8 cellular contexts compared by ENCODE assay signal in the genomic region with DNA sequence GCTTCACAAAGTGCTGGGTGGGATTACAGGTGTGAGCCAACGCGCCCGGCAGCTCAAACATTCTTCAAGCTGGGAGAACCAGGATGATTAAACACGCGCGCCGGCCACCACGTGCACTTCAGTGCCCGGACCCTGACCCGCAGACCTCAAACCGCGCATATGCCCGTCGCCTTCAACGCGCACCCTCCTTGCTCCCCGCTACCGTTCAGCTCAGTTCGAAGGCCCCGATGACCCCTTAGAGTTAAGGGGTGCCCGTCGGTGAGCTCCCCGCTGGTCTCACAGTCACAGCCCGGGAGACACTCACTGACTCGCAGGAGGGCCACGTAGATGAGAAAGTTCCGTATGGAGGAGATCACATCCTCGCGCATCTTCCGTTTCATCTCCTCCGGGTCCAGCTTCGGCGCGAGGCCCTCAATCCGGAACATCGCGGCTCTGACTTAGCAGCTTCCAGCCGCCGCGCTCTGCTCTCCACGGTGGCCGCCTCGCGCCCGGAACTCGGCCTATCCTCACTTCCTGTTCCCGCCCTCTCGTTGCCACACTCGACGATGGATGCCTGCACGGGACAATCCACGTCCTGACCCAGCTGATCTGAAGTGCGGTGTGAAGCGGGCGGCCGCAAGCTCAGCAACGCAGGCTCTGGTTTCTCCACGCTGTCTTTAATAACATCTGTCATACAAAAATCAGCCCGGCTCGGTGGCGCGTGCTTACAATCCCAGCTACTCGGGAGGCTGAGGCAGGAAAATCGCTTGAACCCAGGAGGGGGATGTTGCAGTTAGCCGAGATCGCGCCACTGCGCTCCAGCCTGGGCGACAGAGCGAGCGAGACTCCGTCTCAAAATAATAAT. TPM values are rescaled to one million over a fixed set of nuclear protein-coding genes. Genes with fewer than 3 reads are reported as not detected.
DNase-seq lines count a peak whose midpoint lies in the region; ATAC-seq and TF ChIP-seq lines count a peak whose summit lies in the region.

A gene (minus strand): TSS at position 490 of the 844 bp plus-strand sequence. CDS start 65 bp downstream, at position 425.

- H3K36me3 ChIP-seq in left lung = peaks cover 0 to 16% of the 10 kb centered on the region in 2 donors

- H3K27ac Mint-ChIP-seq in dendritic cell treated with granulocyte-macrophage colony-stimulating factor and Interleukin-4, amounts not matched to agents 40 ng/mL and 50 ng/mL, for 4 days = peak within 1 kb of the TSS; percentile 95

- H3K4me1 Mint-ChIP-seq in dendritic cell treated with granulocyte-macrophage colony-stimulating factor and Interleukin-4, amounts not matched to agents 40 ng/mL and 50 ng/mL, for 4 days (ENCODE audit: low read depth) = peaks cover 27% of the 10 kb centered on the region

- H3K9me3 Mint-ChIP-seq in dendritic cell treated with granulocyte-macrophage colony-stimulating factor and Interleukin-4, amounts not matched to agents 40 ng/mL and 50 ng/mL, for 4 days = no peaks in the 10 kb centered on the region

- peaks cover 14 to 35% of the 10 kb centered on the region in 2 donors for H3K4me1 ChIP-seq in left lung

- no peaks in the 10 kb centered on the region for H3K9me3 ChIP-seq in left lung

- H3K27me3 ChIP-seq in left lung = peaks cover 0 to 13% of the 10 kb centered on the region in 2 donors

- no peak for TF ChIP-seq CTCF in C4-2B (conservative IDR thresholded peaks at IDR 0.05)
- no peak for TF ChIP-seq CTCF in left lung (IDR thresholded peaks at IDR 0.05)

- peak; percentile 88 for ATAC-seq in GM19395 (IDR thresholded peaks at IDR 0.05; ENCODE audit: unreplicated experiment)
- ATAC-seq in HG03558 (IDR thresholded peaks at IDR 0.05; ENCODE audit: extremely low read depth, unreplicated experiment) = peak; percentile 54
- peak; percentile 98 for ATAC-seq in left lung

- H3K27me3 Mint-ChIP-seq in dendritic cell treated with granulocyte-macrophage colony-stimulating factor and Interleukin-4, amounts not matched to agents 40 ng/mL and 50 ng/mL, for 4 days = peaks cover 8% of the 10 kb centered on the region

- H3K27ac ChIP-seq in C4-2B (peak within 1 kb of the TSS; percentile 94), left lung (peak within 1 kb of the TSS; percentile 62 to 72)

- intact Hi-C loops in dendritic cell treated with granulocyte-macrophage colony-stimulating factor and Interleukin-4, amounts not matched to agents 40 ng/mL and 50 ng/mL, for 4 days (cut with micrococcal nuclease) = loop anchor here (5.0 to 10.0 kb wide), 3 partner anchors 105 to 202 kb away; a partner anchor contains a TSS
- intact Hi-C loops in left lung (cut with DNase I) = no loop called here

- peak; percentile 95 for DNase-seq in NCI-H748 (lab: John Stamatoyannopoulos, UW; ENCODE audit: unreplicated experiment)
- peak; percentile 80 to 89 for DNase-seq in activated CD4-positive, alpha-beta T cell treated with anti-CD3 and anti-CD28 coated beads, Interleukin-2, amount 50 U/mL, for 24 hours (ENCODE audit: low read depth in 1 of 2, low spot score in 1 of 2)
- peak; percentile 94 to 97 for DNase-seq in left lung
- peak; percentile 85 to 88 for DNase-seq in stimulated activated CD4-positive, alpha-beta T cell treated with anti-CD3 and anti-CD28 coated beads, Interleukin-2, amount 100 ng/mL, for 48 hours

- peak within 1 kb of the TSS; percentile 57 to 86 for H3K4me3 ChIP-seq in left lung

- peak within 1 kb of the TSS; percentile 99 for H3K4me3 Mint-ChIP-seq in dendritic cell treated with granulocyte-macrophage colony-stimulating factor and Interleukin-4, amounts not matched to agents 40 ng/mL and 50 ng/mL, for 4 days

- H3K36me3 Mint-ChIP-seq in dendritic cell treated with granulocyte-macrophage colony-stimulating factor and Interleukin-4, amounts not matched to agents 40 ng/mL and 50 ng/mL, for 4 days (ENCODE audit: low read depth) = peaks cover 31% of the 10 kb centered on the region

RNA-seq across cellular contexts. Expression of the gene that starts here (rescaled TPM):
- 10 to 100 TPM; 65.5 to 94.1 TPM for total RNA-seq in left lung

Comparison
In these comparisons a context has a peak if more than half of its experiments do, and no peak if none do; other contexts are left out.
1. Peak in every context shown above with its lines: DNase-seq, ATAC-seq, H3K4me3 ChIP-seq and H3K27ac ChIP-seq.